Comparison of ENCODE assay signal across 39 cellular contexts in genomic region chr2:150863691-150864090, GRCh38.
"Had no signal": no experiment of that assay in that cellular context is flagged by ENCODE, and none has a peak within 500 bp of the region (broad histone marks: within the 10 kb centered on the region; RNA-seq: fewer than 3 reads in every experiment).

No MANE protein-coding gene starts in this region.

- H3K27ac ChIP-seq: adrenal gland, body of pancreas, brain microvascular endothelial cell, breast epithelium, VCaP had no signal

- H3K27ac Mint-ChIP-seq: activated B cell treated with CpG ODN at 0.5 μM for 24 hours; activated CD4-positive, alpha-beta memory T cell treated with anti-CD3 and anti-CD28 coated beads, Interleukin-2, amount 10 ng/mL, durations not matched to agents 7 days and 5 days; activated CD4-positive, alpha-beta T cell treated with anti-CD3 and anti-CD28 coated beads for 36 hours; activated CD4-positive, alpha-beta T cell treated with anti-CD3 and anti-CD28 coated beads, Interleukin-2, amount 10 ng/mL, durations not matched to agents 7 days and 5 days; activated CD8-positive, alpha-beta memory T cell treated with anti-CD3 and anti-CD28 coated beads, Interleukin-2, amount 10 ng/mL, durations not matched to agents 7 days and 5 days; activated CD8-positive, alpha-beta T cell treated with anti-CD3 and anti-CD28 coated beads, Interleukin-2, amount 10 ng/mL, durations not matched to agents 7 days and 5 days; activated naive CD4-positive, alpha-beta T cell treated with anti-CD3 and anti-CD28 coated beads for 36 hours; activated naive CD8-positive, alpha-beta T cell treated with anti-CD3 and anti-CD28 coated beads for 36 hours; activated T-cell treated with anti-CD3 and anti-CD28 coated beads, Interleukin-2, amount 50 U/mL, for 72 hours; activated T-helper 1 cell treated with anti-CD3 and anti-CD28 coated beads, Interleukin-12 subunit alpha, Interleukin-12 subunit beta, Interleukin-2, Interleukin-4 antibody, amounts not matched to agents 30 ng/mL and 10 ng/mL and 1 ng/mL, durations not matched to agents 14 hours and 24 hours and 36 hours; activated T-helper 17 cell treated with anti-CD3 and anti-CD28 coated beads, Interleukin-2, amount 50 U/mL, for 72 hours; T-helper 1 cell treated with Interleukin-12 subunit alpha and Interleukin-12 subunit beta and Interleukin-4 antibody, amounts not matched to agents 30 μg/mL and 1 μg/mL, for 36 hours; T-helper 2 cell treated with Interferon-gamma antibody and Interleukin-4, amounts not matched to agents 5 μg/mL and 100 μg/mL, for 36 hours had no signal

- H3K27me3 Mint-ChIP-seq: activated B cell treated with CpG ODN at 0.5 μM for 24 hours; activated CD4-positive, alpha-beta memory T cell treated with anti-CD3 and anti-CD28 coated beads, Interleukin-2, amount 10 ng/mL, durations not matched to agents 7 days and 5 days; activated CD4-positive, alpha-beta T cell treated with anti-CD3 and anti-CD28 coated beads for 36 hours; activated CD8-positive, alpha-beta memory T cell treated with anti-CD3 and anti-CD28 coated beads, Interleukin-2, amount 10 ng/mL, durations not matched to agents 7 days and 5 days had no signal

- ATAC-seq: activated CD4-positive, alpha-beta T cell treated with anti-CD3 and anti-CD28 coated beads for 36 hours; activated CD4-positive, CD25-positive, alpha-beta regulatory T cell treated with anti-CD3 and anti-CD28 coated beads, Interleukin-2, amount 50 U/mL, for 24 hours; activated CD8-positive, alpha-beta memory T cell treated with anti-CD3 and anti-CD28 coated beads, Interleukin-2, amount 10 ng/mL, durations not matched to agents 7 days and 5 days; activated CD8-positive, alpha-beta T cell treated with anti-CD3 and anti-CD28 coated beads, Interleukin-2, amount 10 ng/mL, durations not matched to agents 7 days and 5 days; activated naive CD4-positive, alpha-beta T cell treated with anti-CD3 and anti-CD28 coated beads, Interleukin-2, amount 50 U/mL, for 72 hours; activated T-cell treated with anti-CD3 and anti-CD28 coated beads, Interleukin-2, amount 50 U/mL, for 4 hours; activated T-cell treated with anti-CD3 and anti-CD28 coated beads, Interleukin-2, amount 50 U/mL, for 72 hours; activated T-helper 17 cell treated with anti-CD3 and anti-CD28 coated beads, Interleukin-2, amount 50 U/mL, for 72 hours; body of pancreas had no signal

- H3K36me3 ChIP-seq: adrenal gland, brain microvascular endothelial cell, breast epithelium had no signal

- H3K4me1 Mint-ChIP-seq: activated B cell treated with CpG ODN at 0.5 μM for 24 hours; activated CD4-positive, alpha-beta memory T cell treated with anti-CD3 and anti-CD28 coated beads, Interleukin-2, amount 10 ng/mL, durations not matched to agents 7 days and 5 days; activated CD4-positive, alpha-beta T cell treated with anti-CD3 and anti-CD28 coated beads for 36 hours; activated CD4-positive, alpha-beta T cell treated with anti-CD3 and anti-CD28 coated beads, Interleukin-2, amount 10 ng/mL, durations not matched to agents 7 days and 5 days; activated CD8-positive, alpha-beta memory T cell treated with anti-CD3 and anti-CD28 coated beads, Interleukin-2, amount 10 ng/mL, durations not matched to agents 7 days and 5 days; activated naive CD8-positive, alpha-beta T cell treated with anti-CD3 and anti-CD28 coated beads for 36 hours; activated T-helper 17 cell treated with anti-CD3 and anti-CD28 coated beads, Interleukin-2, amount 50 U/mL, for 72 hours had no signal

- H3K4me3 Mint-ChIP-seq: activated B cell treated with CpG ODN at 0.5 μM for 24 hours; activated CD4-positive, alpha-beta memory T cell treated with anti-CD3 and anti-CD28 coated beads, Interleukin-2, amount 10 ng/mL, durations not matched to agents 7 days and 5 days; activated CD4-positive, alpha-beta T cell treated with anti-CD3 and anti-CD28 coated beads for 36 hours; activated CD4-positive, alpha-beta T cell treated with anti-CD3 and anti-CD28 coated beads, Interleukin-2, amount 10 ng/mL, durations not matched to agents 7 days and 5 days; activated CD8-positive, alpha-beta memory T cell treated with anti-CD3 and anti-CD28 coated beads, Interleukin-2, amount 10 ng/mL, durations not matched to agents 7 days and 5 days; activated CD8-positive, alpha-beta T cell treated with anti-CD3 and anti-CD28 coated beads, Interleukin-2, amount 10 ng/mL, durations not matched to agents 7 days and 5 days; activated naive CD4-positive, alpha-beta T cell treated with anti-CD3 and anti-CD28 coated beads for 36 hours; activated naive CD8-positive, alpha-beta T cell treated with anti-CD3 and anti-CD28 coated beads for 36 hours; activated T-cell treated with anti-CD3 and anti-CD28 coated beads, Interleukin-2, amount 50 U/mL, for 4 hours; activated T-cell treated with anti-CD3 and anti-CD28 coated beads, Interleukin-2, amount 50 U/mL, for 72 hours; activated T-helper 1 cell treated with anti-CD3 and anti-CD28 coated beads, Interleukin-12 subunit alpha, Interleukin-12 subunit beta, Interleukin-2, Interleukin-4 antibody, amounts not matched to agents 30 ng/mL and 10 ng/mL and 1 ng/mL, durations not matched to agents 14 hours and 24 hours and 36 hours; activated T-helper 17 cell treated with anti-CD3 and anti-CD28 coated beads, Interleukin-2, amount 50 U/mL, for 72 hours; T-helper 1 cell treated with Interleukin-12 subunit alpha and Interleukin-12 subunit beta and Interleukin-4 antibody, amounts not matched to agents 30 μg/mL and 1 μg/mL, for 36 hours; T-helper 2 cell treated with Interferon-gamma antibody and Interleukin-4, amounts not matched to agents 5 μg/mL and 100 μg/mL, for 36 hours had no signal

- H3K9me3 ChIP-seq: adrenal gland, body of pancreas, breast epithelium had no signal

- H3K9me3 Mint-ChIP-seq: activated CD4-positive, alpha-beta memory T cell treated with anti-CD3 and anti-CD28 coated beads, Interleukin-2, amount 10 ng/mL, durations not matched to agents 7 days and 5 days; activated CD4-positive, alpha-beta T cell treated with anti-CD3 and anti-CD28 coated beads, Interleukin-2, amount 10 ng/mL, durations not matched to agents 7 days and 5 days; activated naive CD8-positive, alpha-beta T cell treated with anti-CD3 and anti-CD28 coated beads for 36 hours; activated T-helper 1 cell treated with anti-CD3 and anti-CD28 coated beads, Interleukin-12 subunit alpha, Interleukin-12 subunit beta, Interleukin-2, Interleukin-4 antibody, amounts not matched to agents 30 ng/mL and 10 ng/mL and 1 ng/mL, durations not matched to agents 14 hours and 24 hours and 36 hours; T-helper 1 cell treated with Interleukin-12 subunit alpha and Interleukin-12 subunit beta and Interleukin-4 antibody, amounts not matched to agents 30 μg/mL and 1 μg/mL, for 36 hours; T-helper 2 cell treated with Interferon-gamma antibody and Interleukin-4, amounts not matched to agents 5 μg/mL and 100 μg/mL, for 36 hours had no signal

- H3K27me3 ChIP-seq: adrenal gland, body of pancreas, brain microvascular endothelial cell, breast epithelium had no signal

- FAIRE-seq: astrocyte, TTC549 had no signal

- H3K4me3 ChIP-seq: adrenal gland, body of pancreas, breast epithelium had no signal

- DNase-seq: activated B cell treated with CpG ODN at 0.5 μM for 24 hours; activated CD4-positive, alpha-beta memory T cell treated with anti-CD3 and anti-CD28 coated beads, Interleukin-2, amount 10 ng/mL, durations not matched to agents 7 days and 5 days; activated CD4-positive, alpha-beta T cell treated with anti-CD3 and anti-CD28 coated beads for 1 hour; activated CD4-positive, alpha-beta T cell treated with anti-CD3 and anti-CD28 coated beads for 36 hours; activated CD4-positive, alpha-beta T cell treated with anti-CD3 and anti-CD28 coated beads for 48 hours; activated CD4-positive, alpha-beta T cell treated with anti-CD3 and anti-CD28 coated beads, Interleukin-2, amount 10 ng/mL, durations not matched to agents 7 days and 5 days; activated CD4-positive, alpha-beta T cell treated with anti-CD3 and anti-CD28 coated beads, Interleukin-2, amount 50 U/mL, for 48 hours; activated CD8-positive, alpha-beta memory T cell treated with anti-CD3 and anti-CD28 coated beads for 24 hours; activated CD8-positive, alpha-beta memory T cell treated with anti-CD3 and anti-CD28 coated beads, Interleukin-2, amount 10 ng/mL, durations not matched to agents 7 days and 5 days; activated CD8-positive, alpha-beta memory T cell treated with anti-CD3 and anti-CD28 coated beads, Interleukin-2, amount 50 U/mL, for 48 hours; activated CD8-positive, alpha-beta T cell treated with anti-CD3 and anti-CD28 coated beads, Interleukin-2, amount 10 ng/mL, durations not matched to agents 7 days and 5 days; activated effector memory CD4-positive, alpha-beta T cell treated with anti-CD3 and anti-CD28 coated beads, Interleukin-2, amount 50 U/mL, for 16 hours; activated gamma-delta T cell treated with Interleukin-2 at 50 U/mL for 16 hours; activated naive CD4-positive, alpha-beta T cell; activated naive CD4-positive, alpha-beta T cell treated with anti-CD3 and anti-CD28 coated beads for 36 hours; activated naive CD4-positive, alpha-beta T cell treated with anti-CD3 and anti-CD28 coated beads, Interleukin-2, amount 50 U/mL, for 16 hours; activated naive CD8-positive, alpha-beta T cell treated with anti-CD3 and anti-CD28 coated beads for 36 hours; activated T-cell treated with anti-CD3 and anti-CD28 coated beads, Interleukin-2, amount 50 U/mL, for 1 hour; activated T-cell treated with anti-CD3 and anti-CD28 coated beads, Interleukin-2, amount 50 U/mL, for 4 hours; activated T-cell treated with anti-CD3 and anti-CD28 coated beads, Interleukin-2, amount 50 U/mL, for 72 hours; adrenal gland; amniotic stem cell; aorta; body of pancreas; brain microvascular endothelial cell; central memory CD4-positive, alpha-beta T cell; T-helper 1 cell; T-helper 2 cell; T-helper 9 cell had no signal

- H3K4me1 ChIP-seq: adrenal gland, body of pancreas, breast epithelium had no signal
